8 cellular contexts compared by ENCODE assay signal in the genomic region with DNA sequence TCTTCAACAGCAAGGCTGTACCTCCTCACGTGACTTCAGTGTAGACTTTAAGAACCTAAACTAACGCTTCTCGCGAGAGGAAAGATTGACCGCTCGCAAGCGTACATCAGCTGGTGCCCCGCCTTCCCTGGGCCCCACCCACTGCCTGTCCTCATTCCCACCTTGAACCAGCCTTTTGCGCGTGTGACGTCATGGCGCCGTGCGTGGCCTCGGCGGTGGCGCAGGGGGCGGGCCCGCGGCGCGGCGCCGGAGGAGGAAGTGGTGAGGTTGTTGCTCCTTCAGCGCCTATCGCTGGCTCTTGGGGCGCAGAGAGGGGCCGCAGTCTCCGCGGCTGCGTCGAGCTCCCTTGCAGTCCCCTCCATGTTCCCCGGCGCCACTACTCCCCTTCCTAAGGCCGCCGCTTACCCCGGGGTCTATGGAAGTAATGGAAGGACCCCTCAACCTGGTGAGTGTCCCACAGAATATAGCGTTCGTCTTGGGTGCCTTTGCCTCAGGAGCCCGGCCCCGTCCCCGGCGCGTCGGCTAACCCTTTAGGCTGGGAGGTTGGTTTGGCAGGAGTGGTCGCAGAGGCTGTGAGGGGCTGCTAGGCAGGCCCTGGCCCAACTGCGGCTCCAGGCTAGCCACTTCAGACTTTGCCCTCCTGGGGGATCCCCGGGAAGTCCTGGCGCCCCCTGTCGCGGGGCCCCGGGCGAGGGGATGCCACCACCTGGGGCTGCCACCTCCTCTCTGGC. TPM values are rescaled to one million over a fixed set of nuclear protein-coding genes. Genes with fewer than 3 reads are reported as not detected.
DNase-seq lines count a peak whose midpoint lies in the region; ATAC-seq and TF ChIP-seq lines count a peak whose summit lies in the region.

Gene NRBF2 (plus strand): TSS at position 273 of the 731 bp plus-strand sequence. CDS start 143 bp downstream, at position 416.

- H3K27ac Mint-ChIP-seq in CD4-positive, alpha-beta memory T cell: peak within 1 kb of the TSS; percentile 92 to 98 (median 97)
- peak within 1 kb of the TSS; percentile 91 for H3K27ac Mint-ChIP-seq in activated CD4-positive, alpha-beta memory T cell treated with anti-CD3 and anti-CD28 coated beads for 36 hours

- ATAC-seq in GM19438 (IDR thresholded peaks at IDR 0.05; ENCODE audit: low read depth, unreplicated experiment): peak; percentile 96
- ATAC-seq in HG03575 (IDR thresholded peaks at IDR 0.05; ENCODE audit: extremely low read depth, insufficient number of reproducible peaks, low FRiP score, unreplicated experiment): peak; percentile 97

- POLR2A ChIA-PET in CD4-positive, alpha-beta memory T cell (lab: Charles Lee; ENCODE audit: partially characterized antibody): interaction anchor here (0.6 to 2.6 kb wide), 12 partner anchors 13 to 1232 kb away, joined by 3 to 17 read pairs (median 6); partner anchors contain the start of genes ADO, ARID5B, EGR2 and REEP3
- POLR2A ChIA-PET in activated CD4-positive, alpha-beta memory T cell treated with anti-CD3 and anti-CD28 coated beads for 36 hours (lab: Charles Lee): interaction anchor here (1.0 to 1.6 kb wide), 5 partner anchors 12 to 317 kb away, joined by 3 to 8 read pairs (median 3); partner anchors contain the start of gene EGR2

- intact Hi-C loops in CD4-positive, alpha-beta memory T cell (cut with micrococcal nuclease): loop anchor here (1.0 to 5.0 kb wide), 8 partner anchors 25 to 1231 kb away; partner anchors contain the start of genes ADO, ARID5B and EGR2
- intact Hi-C loops in activated CD4-positive, alpha-beta memory T cell treated with anti-CD3 and anti-CD28 coated beads for 36 hours (cut with micrococcal nuclease): loop anchor here (1.0 to 5.0 kb wide), 11 partner anchors 29 to 1231 kb away; partner anchors contain the start of genes ARID5B and EGR2
- intact Hi-C loops in lower leg skin (cut with DNase I; ENCODE audit: low total_unique reads): no loop called here

- CTCF ChIA-PET in CD4-positive, alpha-beta memory T cell (lab: Charles Lee; ENCODE audit: partially characterized antibody): interaction anchor here (1.0 to 3.0 kb wide), 10 partner anchors 12 to 586 kb away, joined by 3 to 22 read pairs (median 4); no protein-coding TSS in a partner anchor
- CTCF ChIA-PET in activated CD4-positive, alpha-beta memory T cell treated with anti-CD3 and anti-CD28 coated beads for 36 hours (lab: Charles Lee): interaction anchor here (0.7 to 2.7 kb wide), 11 partner anchors 9 to 587 kb away, joined by 3 to 12 read pairs (median 4); no protein-coding TSS in a partner anchor

- H3K27me3 ChIP-seq in CD4-positive, alpha-beta memory T cell (ENCODE audit: insufficient read depth, low read length): no peaks in the 10 kb centered on the region
- H3K27me3 ChIP-seq in duodenal mucosa (ENCODE audit: control insufficient read depth in 1 of 2, insufficient read depth in 2 of 2, low read length in 2 of 2): no peaks in the 10 kb centered on the region

- TF ChIP-seq CTCF in lower leg skin (IDR thresholded peaks at IDR 0.05): no peak

- H3K4me1 ChIP-seq in CD4-positive, alpha-beta memory T cell (ENCODE audit: insufficient read depth, low read length): peaks cover 46% of the 10 kb centered on the region
- peaks cover 14 to 38% of the 10 kb centered on the region in 2 donors for H3K4me1 ChIP-seq in duodenal mucosa (ENCODE audit: control insufficient read depth in 1 of 2, insufficient read depth in 2 of 2, low read length in 2 of 2)

- peak within 1 kb of the TSS; percentile 88 to 99 for H3K9ac ChIP-seq in duodenal mucosa (ENCODE audit: low read depth in 1 of 2, low read length in 2 of 2)

- peaks cover 0 to 16% (median under 1%) of the 10 kb centered on the region in 8 donors for H3K9me3 Mint-ChIP-seq in CD4-positive, alpha-beta memory T cell
- peaks cover 9% of the 10 kb centered on the region for H3K9me3 Mint-ChIP-seq in activated CD4-positive, alpha-beta memory T cell treated with anti-CD3 and anti-CD28 coated beads for 36 hours

- peak within 1 kb of the TSS; percentile 92 to 95 (median 92) for H3K4me3 Mint-ChIP-seq in CD4-positive, alpha-beta memory T cell
- H3K4me3 Mint-ChIP-seq in activated CD4-positive, alpha-beta memory T cell treated with anti-CD3 and anti-CD28 coated beads for 36 hours: peak within 1 kb of the TSS; percentile 89

- H3K27ac ChIP-seq in CD4-positive, alpha-beta memory T cell (ENCODE audit: low read depth, low read length): peak within 1 kb of the TSS; percentile 96
- H3K27ac ChIP-seq in duodenal mucosa (ENCODE audit: low read depth, low read length): peak within 1 kb of the TSS; percentile 93

- no peaks in the 10 kb centered on the region for H3K36me3 ChIP-seq in CD4-positive, alpha-beta memory T cell (ENCODE audit: insufficient read depth, low read length)
- no peaks in the 10 kb centered on the region for H3K36me3 ChIP-seq in duodenal mucosa (ENCODE audit: control insufficient read depth in 1 of 2, insufficient read depth in 2 of 2, low read length in 2 of 2)

- peaks cover 24 to 45% (median 35%) of the 10 kb centered on the region in 4 donors for H3K4me1 Mint-ChIP-seq in CD4-positive, alpha-beta memory T cell
- peaks cover 32% of the 10 kb centered on the region for H3K4me1 Mint-ChIP-seq in activated CD4-positive, alpha-beta memory T cell treated with anti-CD3 and anti-CD28 coated beads for 36 hours (ENCODE audit: low read depth)

- H3K9me3 ChIP-seq in CD4-positive, alpha-beta memory T cell (ENCODE audit: control insufficient read depth in 1 of 2, low read length in 2 of 2): no peaks in the 10 kb centered on the region
- H3K9me3 ChIP-seq in duodenal mucosa (ENCODE audit: control insufficient read depth in 1 of 2, low read length in 2 of 2): no peaks in the 10 kb centered on the region

- WGBS in lower leg skin, 2 donors: 0% methylated on average over 48 to 52 of the region's 53 CpGs

- H3K27me3 Mint-ChIP-seq in CD4-positive, alpha-beta memory T cell: peaks cover 0 to 7% of the 10 kb centered on the region in 2 donors
- H3K27me3 Mint-ChIP-seq in activated CD4-positive, alpha-beta memory T cell treated with anti-CD3 and anti-CD28 coated beads for 36 hours: peaks cover 3% of the 10 kb centered on the region

- DNase-seq in CD4-positive, alpha-beta memory T cell: peak; percentile 97 to 98 (median 98)
- peak; percentile 97 for DNase-seq in NCI-H82 (lab: John Stamatoyannopoulos, UW)
- peak; percentile 98 for DNase-seq in activated CD4-positive, alpha-beta memory T cell treated with anti-CD3 and anti-CD28 coated beads for 36 hours
- DNase-seq in lower leg skin (ENCODE audit: low spot score in 2 of 2): peak; percentile 96 to 99
- DNase-seq in stimulated activated CD4-positive, alpha-beta T cell treated with anti-CD3 and anti-CD28 coated beads, Interleukin-4, amount 100 ng/mL, for 48 hours (ENCODE audit: low read depth in 2 of 2): peak; percentile 96 to 97

- peak in 1 of 2 donors; percentile 90 for TF ChIP-seq POLR2A in lower leg skin (IDR thresholded peaks at IDR 0.05)

- peak within 1 kb of the TSS; percentile 81 to 88 for H3K4me3 ChIP-seq in CD4-positive, alpha-beta memory T cell (ENCODE audit: low read length in 2 of 2)
- H3K4me3 ChIP-seq in duodenal mucosa (ENCODE audit: low read depth in 1 of 2, low read length in 2 of 2) (peak within 1 kb of the TSS; percentile 81 to 94), lower leg skin (ENCODE audit: low read depth, poor library complexity, severe bottlenecking) (peak within 1 kb of the TSS; percentile 88)

- peaks cover 3 to 11% of the 10 kb centered on the region in 2 donors for H3K36me3 Mint-ChIP-seq in CD4-positive, alpha-beta memory T cell
- H3K36me3 Mint-ChIP-seq in activated CD4-positive, alpha-beta memory T cell treated with anti-CD3 and anti-CD28 coated beads for 36 hours: peaks cover 7% of the 10 kb centered on the region

RNA-seq across cellular contexts. Expression of gene NRBF2, which starts in this region (rescaled TPM):
- 10 to 100 TPM; 17.8 to 18.2 TPM for total RNA-seq in CD4-positive, alpha-beta memory T cell
- polyA plus RNA-seq in CD4-positive, alpha-beta memory T cell: 10 to 100 TPM; 20.3 to 31.8 TPM
- 10 to 100 TPM; 21.3 to 21.7 TPM for total RNA-seq in activated CD4-positive, alpha-beta memory T cell treated with anti-CD3 and anti-CD28 coated beads for 36 hours
- total RNA-seq in lower leg skin: 10 to 100 TPM; 17.3 to 24.0 (median 22.7) TPM

Comparison
In these comparisons a context has a peak if more than half of its experiments do, and no peak if none do; other contexts are left out.
1. Peak in every context shown above with its lines: DNase-seq, ATAC-seq, H3K4me3 ChIP-seq and H3K27ac ChIP-seq.